Comparison of ENCODE assay signal across 7 cellular contexts in the genomic region with DNA sequence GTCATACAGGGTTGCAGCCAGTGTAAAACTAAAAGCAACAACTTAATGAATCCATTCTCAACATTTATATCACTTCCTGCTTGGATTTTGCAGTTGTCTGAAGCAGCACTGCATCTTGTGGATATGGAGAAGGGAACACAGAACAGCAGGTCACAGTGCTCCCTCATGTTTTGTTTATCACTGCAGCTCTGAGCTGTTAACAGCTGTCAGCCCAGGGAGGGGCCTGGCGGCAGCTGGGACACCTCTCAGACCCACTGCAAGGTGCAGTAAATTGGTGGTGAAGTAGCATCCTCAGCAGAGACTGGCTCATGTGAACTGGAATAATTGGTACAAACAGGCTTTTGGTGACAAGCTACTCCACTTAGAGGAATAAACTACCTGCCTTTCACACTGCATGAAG.
"Had no signal": no experiment of that assay in that cellular context is flagged by ENCODE, and none has a peak within 500 bp of the region (broad histone marks: within the 10 kb centered on the region; RNA-seq: fewer than 3 reads in every experiment).

No MANE protein-coding gene starts in this region.

- H3K4me3 Mint-ChIP-seq: activated naive CD4-positive, alpha-beta T cell treated with anti-CD3 and anti-CD28 coated beads, Interleukin-2, amount 10 ng/mL, durations not matched to agents 7 days and 5 days; immature natural killer cell; naive B cell had no signal

- DNase-seq: activated CD4-positive, alpha-beta T cell treated with anti-CD3 and anti-CD28 coated beads for 4 hours; activated naive CD4-positive, alpha-beta T cell treated with anti-CD3 and anti-CD28 coated beads, Interleukin-2, amount 10 ng/mL, durations not matched to agents 7 days and 5 days; esophagus squamous epithelium; foreskin fibroblast; immature natural killer cell; naive B cell; right cardiac atrium had no signal

- H3K27me3 Mint-ChIP-seq: activated naive CD4-positive, alpha-beta T cell treated with anti-CD3 and anti-CD28 coated beads, Interleukin-2, amount 10 ng/mL, durations not matched to agents 7 days and 5 days; naive B cell had no signal

- H3K36me3 Mint-ChIP-seq: activated naive CD4-positive, alpha-beta T cell treated with anti-CD3 and anti-CD28 coated beads, Interleukin-2, amount 10 ng/mL, durations not matched to agents 7 days and 5 days; naive B cell had no signal

- H3K4me1 Mint-ChIP-seq: activated naive CD4-positive, alpha-beta T cell treated with anti-CD3 and anti-CD28 coated beads, Interleukin-2, amount 10 ng/mL, durations not matched to agents 7 days and 5 days; immature natural killer cell; naive B cell had no signal

- H3K9me3 Mint-ChIP-seq: activated naive CD4-positive, alpha-beta T cell treated with anti-CD3 and anti-CD28 coated beads, Interleukin-2, amount 10 ng/mL, durations not matched to agents 7 days and 5 days had no signal

- H3K27ac Mint-ChIP-seq: activated naive CD4-positive, alpha-beta T cell treated with anti-CD3 and anti-CD28 coated beads, Interleukin-2, amount 10 ng/mL, durations not matched to agents 7 days and 5 days; immature natural killer cell; naive B cell had no signal
